Comparison of ENCODE assay signal across 30 cellular contexts in the genomic region with DNA sequence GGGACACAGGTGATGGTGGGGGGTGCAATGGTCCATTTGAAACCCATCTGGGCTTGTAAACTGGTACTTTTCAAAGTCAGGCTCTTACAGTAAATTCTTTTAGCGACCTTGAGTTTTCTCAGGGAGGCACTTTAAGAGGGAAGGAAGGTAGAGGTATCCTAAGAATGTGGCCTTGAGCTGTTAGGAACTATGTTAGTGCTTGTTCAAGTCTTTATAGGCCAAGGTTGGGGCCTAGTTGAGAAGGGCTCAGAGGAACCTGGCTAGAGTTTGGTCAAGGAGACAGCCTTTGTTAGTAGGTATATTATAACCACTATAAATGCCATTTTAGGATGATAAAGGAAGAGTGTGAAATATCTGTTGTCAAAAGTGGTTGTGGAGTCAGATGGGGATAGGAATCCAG. TPM values are rescaled to one million over a fixed set of nuclear protein-coding genes. Genes with fewer than 3 reads are reported as not detected.
"Had no signal": no experiment of that assay in that cellular context is flagged by ENCODE, and none has a peak within 500 bp of the region (broad histone marks: within the 10 kb centered on the region; RNA-seq: fewer than 3 reads in every experiment).

No MANE protein-coding gene starts in this region.

- H3K27me3 ChIP-seq: testis, thyroid gland, tibial nerve, transverse colon, uterus, vagina had no signal

- ATAC-seq: stimulated activated effector memory CD8-positive, alpha-beta T cell treated with anti-CD3 and anti-CD28 coated beads, Interleukin-12 subunit alpha, Interleukin-12 subunit beta, amount 100 ng/mL, for 72 hours; stimulated activated memory B cell treated with anti-CD40 and anti-IgM and Interleukin-4, amounts not matched to agents 10 μg/mL and 1 μg/mL and 100 μg/mL, for 72 hours; stimulated activated naive B cell treated with anti-CD40 and anti-IgM and Interleukin-4, amounts not matched to agents 10 μg/mL and 1 μg/mL and 100 μg/mL, for 72 hours; stimulated activated naive CD8-positive, alpha-beta T cell treated with anti-CD3 and anti-CD28 coated beads, Interleukin-15, amount 100 ng/mL, for 72 hours; stimulated activated naive CD8-positive, alpha-beta T cell treated with anti-CD3 and anti-CD28 coated beads, Interleukin-15, Interleukin-2, amounts not matched to agents 100 U/mL and 50 U/mL, for 24 hours had no signal

- DNase-seq: stimulated activated CD4-positive, alpha-beta T cell treated with anti-CD3 and anti-CD28 coated beads, Interleukin-2, amount 100 ng/mL, for 24 hours; stimulated activated CD4-positive, alpha-beta T cell treated with anti-CD3 and anti-CD28 coated beads, Interleukin-2, amount 100 ng/mL, for 48 hours; stimulated activated CD4-positive, alpha-beta T cell treated with anti-CD3 and anti-CD28 coated beads, Interleukin-4, amount 100 ng/mL, for 1 hour; stimulated activated CD4-positive, alpha-beta T cell treated with anti-CD3 and anti-CD28 coated beads, Interleukin-4, amount 100 ng/mL, for 24 hours; stimulated activated CD4-positive, alpha-beta T cell treated with anti-CD3 and anti-CD28 coated beads, Interleukin-4, amount 100 ng/mL, for 4 hours; stimulated activated CD8-positive, alpha-beta memory T cell treated with anti-CD3 and anti-CD28 coated beads, Interleukin-4, amount 100 ng/mL, for 48 hours; stimulated activated naive B cell treated with anti-CD40 and anti-IgM and Interleukin-4, amounts not matched to agents 10 μg/mL and 1 μg/mL and 100 μg/mL, for 72 hours; stimulated activated naive CD4-positive, alpha-beta T cell; stimulated activated naive CD4-positive, alpha-beta T cell treated with Interleukin-2 at 50 U/mL for 16 hours; stimulated activated naive CD8-positive, alpha-beta T cell treated with anti-CD3 and anti-CD28 coated beads, Interleukin-15, amount 100 ng/mL, for 72 hours; stimulated activated naive CD8-positive, alpha-beta T cell treated with anti-CD3 and anti-CD28 coated beads, Interleukin-15, Interleukin-2, amounts not matched to agents 100 U/mL and 50 U/mL, for 24 hours; stomach; substantia nigra; testis; thyroid gland; tibial artery; transverse colon; trophoblast cell; uterus had no signal

- H3K4me1 ChIP-seq: suprapubic skin, testis, thyroid gland, tibial artery, tibial nerve, transverse colon, uterus, vagina had no signal

- H3K4me3 Mint-ChIP-seq: stimulated activated effector memory CD8-positive, alpha-beta T cell treated with anti-CD3 and anti-CD28 coated beads, Interleukin-12 subunit alpha, Interleukin-12 subunit beta, amount 100 ng/mL, for 72 hours; stimulated activated memory B cell treated with anti-CD40 and anti-IgM and Interleukin-4, amounts not matched to agents 10 μg/mL and 1 μg/mL and 100 μg/mL, for 72 hours; stimulated activated naive B cell treated with anti-CD40 and anti-IgM and Interleukin-4, amounts not matched to agents 10 μg/mL and 1 μg/mL and 100 μg/mL, for 72 hours; stimulated activated naive CD8-positive, alpha-beta T cell treated with anti-CD3 and anti-CD28 coated beads, Interleukin-15, amount 100 ng/mL, for 72 hours; stimulated activated naive CD8-positive, alpha-beta T cell treated with anti-CD3 and anti-CD28 coated beads, Interleukin-15, Interleukin-2, amounts not matched to agents 100 ng/mL and 50 ng/mL, for 24 hours; type B pancreatic cell had no signal

- H3K9me3 ChIP-seq: testis, thoracic aorta, thyroid gland, uterus, vagina had no signal

- H3K4me1 Mint-ChIP-seq: stimulated activated effector memory CD8-positive, alpha-beta T cell treated with anti-CD3 and anti-CD28 coated beads, Interleukin-12 subunit alpha, Interleukin-12 subunit beta, amount 100 ng/mL, for 72 hours; stimulated activated memory B cell treated with anti-CD40 and anti-IgM and Interleukin-4, amounts not matched to agents 10 μg/mL and 1 μg/mL and 100 μg/mL, for 72 hours; stimulated activated naive B cell treated with anti-CD40 and anti-IgM and Interleukin-4, amounts not matched to agents 10 μg/mL and 1 μg/mL and 100 μg/mL, for 72 hours had no signal

- H3K4me3 ChIP-seq: stomach, suprapubic skin, testis, thoracic aorta, thyroid gland, tibial artery, tibial nerve, transverse colon, uterus, vagina had no signal

- H3K27ac ChIP-seq: stomach, suprapubic skin, testis, thoracic aorta, thyroid gland, tibial artery, tibial nerve, transverse colon, uterus, vagina had no signal

- H3K27me3 Mint-ChIP-seq: stimulated activated naive CD8-positive, alpha-beta T cell treated with anti-CD3 and anti-CD28 coated beads, Interleukin-15, amount 100 ng/mL, for 72 hours; stimulated activated naive CD8-positive, alpha-beta T cell treated with anti-CD3 and anti-CD28 coated beads, Interleukin-15, Interleukin-2, amounts not matched to agents 100 ng/mL and 50 ng/mL, for 24 hours had no signal

- H3K36me3 Mint-ChIP-seq: stimulated activated effector memory CD8-positive, alpha-beta T cell treated with anti-CD3 and anti-CD28 coated beads, Interleukin-12 subunit alpha, Interleukin-12 subunit beta, amount 100 ng/mL, for 72 hours; type B pancreatic cell had no signal

- H3K36me3 ChIP-seq: stomach, suprapubic skin, thoracic aorta, thyroid gland, tibial artery, tibial nerve, transverse colon, uterus, vagina had no signal

- H3K27ac Mint-ChIP-seq: stimulated activated effector memory CD8-positive, alpha-beta T cell treated with anti-CD3 and anti-CD28 coated beads, Interleukin-12 subunit alpha, Interleukin-12 subunit beta, amount 100 ng/mL, for 72 hours; stimulated activated memory B cell treated with anti-CD40 and anti-IgM and Interleukin-4, amounts not matched to agents 10 μg/mL and 1 μg/mL and 100 μg/mL, for 72 hours; stimulated activated naive B cell treated with anti-CD40 and anti-IgM and Interleukin-4, amounts not matched to agents 10 μg/mL and 1 μg/mL and 100 μg/mL, for 72 hours; stimulated activated naive CD8-positive, alpha-beta T cell treated with anti-CD3 and anti-CD28 coated beads, Interleukin-15, amount 100 ng/mL, for 72 hours; stimulated activated naive CD8-positive, alpha-beta T cell treated with anti-CD3 and anti-CD28 coated beads, Interleukin-15, Interleukin-2, amounts not matched to agents 100 ng/mL and 50 ng/mL, for 24 hours; type B pancreatic cell had no signal

RNA-seq across cellular contexts. Expression of a gene that starts 9.2 kb away (rescaled TPM):
- total RNA-seq: subcutaneous adipose tissue, thoracic aorta, tibial nerve, ureter, urinary bladder, uterus, vagina had no signal
- polyA plus RNA-seq: urinary bladder had no signal
